8 cellular contexts compared by ENCODE assay signal in the genomic region with DNA sequence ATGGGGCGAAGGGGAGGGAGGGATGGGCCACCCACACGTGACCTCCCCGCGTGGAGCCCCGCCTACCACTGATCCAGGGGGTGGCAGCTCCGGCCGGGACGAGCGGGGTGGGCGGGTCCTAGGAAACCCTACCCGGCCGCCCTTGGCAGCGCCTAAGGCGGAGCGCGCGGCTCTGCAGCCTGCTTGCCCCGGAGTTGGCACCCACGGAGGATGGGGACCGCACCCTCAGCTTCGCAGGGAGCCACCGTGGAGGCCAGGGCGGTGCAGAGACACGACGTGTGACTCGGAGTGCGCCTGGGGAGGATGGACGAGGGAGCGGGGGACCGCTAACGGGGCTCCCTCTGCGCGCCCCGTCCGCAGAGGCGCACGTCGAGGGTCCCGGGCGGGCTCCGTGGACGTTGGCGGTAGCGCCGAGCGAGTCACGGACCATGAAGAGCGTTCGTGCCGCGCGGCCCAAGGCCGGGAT. TPM values are rescaled to one million over a fixed set of nuclear protein-coding genes. Genes with fewer than 3 reads are reported as not detected.
DNase-seq lines count a peak whose midpoint lies in the region; ATAC-seq and TF ChIP-seq lines count a peak whose summit lies in the region.

A gene with protein sequence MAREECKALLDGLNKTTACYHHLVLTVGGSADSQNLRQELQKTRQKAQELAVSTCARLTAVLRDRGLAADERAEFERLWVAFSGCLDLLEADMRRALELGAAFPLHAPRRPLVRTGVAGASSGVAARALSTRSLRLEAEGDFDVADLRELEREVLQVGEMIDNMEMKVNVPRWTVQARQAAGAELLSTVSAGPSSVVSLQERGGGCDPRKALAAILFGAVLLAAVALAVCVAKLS (plus strand): TSS at position 129 of the 466 bp plus-strand sequence. CDS start 416 bp downstream, outside the sequence.

- peak; percentile 31 for ATAC-seq in HG02852 (IDR thresholded peaks at IDR 0.05; ENCODE audit: unreplicated experiment)
- no peak for ATAC-seq in HG03135 (IDR thresholded peaks at IDR 0.05; ENCODE audit: unreplicated experiment)

- no peaks in the 10 kb centered on the region for H3K4me1 ChIP-seq in mesodermal cell (ENCODE audit: control insufficient read depth, insufficient read depth, low read length, poor library complexity, severe bottlenecking)

- H3K9me3 Mint-ChIP-seq in endothelial cell (ENCODE audit: unreplicated experiment): no peaks in the 10 kb centered on the region

- no peaks in the 10 kb centered on the region for H3K36me3 ChIP-seq in mesodermal cell (ENCODE audit: control insufficient read depth, insufficient read depth, low read length)

- peaks cover 16% of the 10 kb centered on the region for H3K27me3 Mint-ChIP-seq in endothelial cell (ENCODE audit: unreplicated experiment)

- H3K27ac ChIP-seq in mesodermal cell (ENCODE audit: low read depth, low read length, severe bottlenecking): no peak within 1 kb of the TSS

- no peaks in the 10 kb centered on the region for H3K9me3 ChIP-seq in mesodermal cell (ENCODE audit: control insufficient read depth, low read length)

- no peaks in the 10 kb centered on the region for H3K36me3 Mint-ChIP-seq in endothelial cell (ENCODE audit: low read depth, unreplicated experiment)

- peak; percentile 37 for DNase-seq in DMS79 (lab: John Stamatoyannopoulos, UW)
- peak; percentile 24 for DNase-seq in NCI-H748 treated with DMSO at 0.1 percent for 48 hours (lab: John Stamatoyannopoulos, UW)
- peak; percentile 59 for DNase-seq in activated CD8-positive, alpha-beta memory T cell treated with anti-CD3 and anti-CD28 coated beads, Interleukin-2, amount 50 U/mL, for 4 hours
- DNase-seq in endothelial cell (ENCODE audit: low spot score): peak; percentile 57
- peak; percentile 5 to 28 for DNase-seq in stimulated activated CD8-positive, alpha-beta memory T cell treated with anti-CD3 and anti-CD28 coated beads, Interleukin-4, amount 100 ng/mL, for 1 hour (ENCODE audit: low read depth in 2 of 2, low spot score in 1 of 2)

- no peak for TF ChIP-seq CTCF in endothelial cell (IDR thresholded peaks at IDR 0.05; ENCODE audit: unreplicated experiment)

- WGBS in mesodermal cell (ENCODE audit: insufficient coverage in 2 of 2), 2 experiments: 4 to 9% methylated on average over 26 to 37 of the region's 53 CpGs

- H3K27ac Mint-ChIP-seq in endothelial cell (ENCODE audit: unreplicated experiment): no peak within 1 kb of the TSS

- peak within 1 kb of the TSS; percentile 86 for H3K4me3 Mint-ChIP-seq in endothelial cell (ENCODE audit: unreplicated experiment)

- H3K4me1 Mint-ChIP-seq in endothelial cell (ENCODE audit: unreplicated experiment): peaks cover 15% of the 10 kb centered on the region

- H3K4me3 ChIP-seq in mesodermal cell (ENCODE audit: extremely low read depth, insufficient read depth, low read length, poor library complexity, severe bottlenecking): peak within 1 kb of the TSS; percentile 76

RNA-seq across cellular contexts. Expression of the gene that starts here (rescaled TPM):
- total RNA-seq in endothelial cell (ENCODE audit: unreplicated experiment): not detected
- not detected for polyA plus RNA-seq in mesodermal cell (2013, experiment 1 of 2)
- not detected for polyA plus RNA-seq in mesodermal cell (2013, experiment 2 of 2)

Comparison
In these comparisons a context has a peak if more than half of its experiments do, and no peak if none do; other contexts are left out.
1. Peak in DNase-seq in endothelial cell; RNA of the gene not detected or under 1 TPM.